In genomic region chr10:131259535-131259934, GRCh38 we compare ENCODE assay signal across 22 cellular contexts. TPM values are rescaled to one million over a fixed set of nuclear protein-coding genes. Genes with fewer than 3 reads are reported as not detected.
"Had no signal": no experiment of that assay in that cellular context is flagged by ENCODE, and none has a peak within 500 bp of the region (broad histone marks: within the 10 kb centered on the region; RNA-seq: fewer than 3 reads in every experiment).

No MANE protein-coding gene starts in this region.

- ATAC-seq: HepG2 had no signal

- H3K27me3 ChIP-seq: MG63 had no signal

- H3K4me3 ChIP-seq: MG63 had no signal

- H3K9ac ChIP-seq: SK-N-SH had no signal

- H3K9me3 ChIP-seq: MG63, SK-N-SH had no signal

- H3K36me3 ChIP-seq: MG63 had no signal

- DNase-seq: IMR-90, Karpas-422, KG1, MG63, NCI-H1092, NCI-H1105 treated with DMSO at 0.1 percent for 48 hours, NCI-H1417 treated with DMSO at 0.1 percent for 48 hours, NCI-H146, NCI-H1694 treated with DMSO at 0.1 percent for 48 hours, NCI-H1930, NCI-H2081, NCI-H2107, NCI-H2227 treated with DMSO at 0.1 percent for 48 hours, NCI-H524 treated with DMSO at 0.1 percent for 48 hours, NCI-H69, NCI-H774, RPMI8226, SHP77, SK-N-SH, SW 1271 had no signal

- H3K4me2 ChIP-seq: SK-N-SH had no signal

RNA-seq across cellular contexts. Expression of gene TCERG1L, which starts 52.0 kb away (rescaled TPM):
- total RNA-seq: HepG2, HT1080, IMR-90 had no signal
- polyA plus RNA-seq: HepG2, IMR-90, SK-N-SH had no signal
